1 cellular context compared by ENCODE assay signal in the genomic region with DNA sequence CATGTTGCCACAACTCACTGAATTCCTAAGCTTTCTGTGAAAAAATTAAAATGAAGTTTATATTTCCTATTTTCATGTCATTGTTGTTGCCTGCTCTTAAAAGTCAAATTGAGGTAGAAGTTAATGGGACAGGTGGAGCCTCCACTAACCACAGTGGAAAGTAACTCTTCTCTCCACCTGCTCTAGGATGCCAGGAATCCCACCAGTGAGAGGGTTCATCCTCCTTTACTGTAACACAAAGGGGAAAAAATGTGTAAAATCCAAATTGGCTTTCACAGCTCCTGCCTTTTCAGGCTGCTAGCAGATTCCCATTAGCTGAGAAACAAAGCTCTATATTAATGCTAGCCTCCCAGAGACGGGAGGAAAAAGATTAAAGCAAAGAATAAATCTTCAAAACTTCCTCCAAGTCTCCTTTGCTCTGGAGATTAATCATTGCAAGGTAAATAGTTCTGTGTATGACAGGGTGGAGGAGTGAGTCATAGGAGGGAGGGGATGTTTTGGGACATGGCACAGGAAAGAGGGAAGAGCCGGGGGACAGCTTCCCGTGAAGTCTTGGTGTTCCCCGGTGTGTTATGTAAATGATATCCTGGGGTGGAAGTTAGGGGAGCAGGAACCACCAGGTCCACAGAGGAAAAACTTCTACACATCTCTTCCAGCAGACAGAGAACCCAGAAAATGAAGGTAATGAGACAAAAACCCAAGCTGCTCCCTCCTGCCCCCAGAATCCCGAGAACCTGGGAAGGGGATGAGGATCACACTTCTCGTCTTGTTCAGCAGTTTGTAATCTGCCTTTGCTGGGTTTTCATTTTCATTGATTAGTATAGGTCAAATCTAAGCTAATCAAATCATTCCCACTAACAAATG.
A peak's percentile ranks its signal among the peaks of the same experiment; 100 is the strongest.
TF ChIP-seq lines count a peak whose summit lies in the region.

No MANE protein-coding gene starts in this region.

TF ChIP-seq in HepG2, 621 proteins besides CTCF, POLR2A, EP300 and RAD21:
- TF ChIP-seq MED1 (CRISPR knock-in tag; IDR thresholded peaks at IDR 0.05) (peak; percentile 26; the same call in 1 of the 2 replicates), ELF3 (CRISPR knock-in tag; IDR thresholded peaks at IDR 0.05) (peak; percentile 31; the same call in 1 of the 2 replicates), SP5 (CRISPR knock-in tag; IDR thresholded peaks at IDR 0.05; ENCODE audit: borderline replicate concordance, low read depth) (0 out of 2 replicates have a peak, but pooled peaks have one; percentile 19), ARID5B (CRISPR knock-in tag; IDR thresholded peaks at IDR 0.05) (0 out of 2 replicates have a peak, but pooled peaks have one; percentile 26), ATF3 (CRISPR knock-in tag; IDR thresholded peaks at IDR 0.05) (0 out of 2 replicates have a peak, but pooled peaks have one; percentile 22), GATAD2A (CRISPR knock-in tag; IDR thresholded peaks at IDR 0.05) (peak; percentile 47; the same call in 1 of the 2 replicates), FOSL2 (CRISPR knock-in tag; IDR thresholded peaks at IDR 0.05) (peak; percentile 80)
